Comparison of ENCODE assay signal across 22 cellular contexts in genomic region chr3:194167480-194167862, GRCh38. TPM values are rescaled to one million over a fixed set of nuclear protein-coding genes. Genes with fewer than 3 reads are reported as not detected.
"Had no signal": no experiment of that assay in that cellular context is flagged by ENCODE, and none has a peak within 500 bp of the region (broad histone marks: within the 10 kb centered on the region; RNA-seq: fewer than 3 reads in every experiment).

No MANE protein-coding gene starts in this region.

- H3K27ac Mint-ChIP-seq: activated CD4-positive, alpha-beta memory T cell treated with anti-CD3 and anti-CD28 coated beads for 36 hours; activated naive CD4-positive, alpha-beta T cell treated with anti-CD3 and anti-CD28 coated beads, Interleukin-2, amount 10 ng/mL, durations not matched to agents 7 days and 5 days; activated T-cell treated with anti-CD3 and anti-CD28 coated beads, Interleukin-2, amount 50 U/mL, for 72 hours; immature natural killer cell had no signal

- ATAC-seq: activated T-cell treated with anti-CD3 and anti-CD28 coated beads, Interleukin-2, amount 50 U/mL, for 72 hours; psoas muscle; stimulated activated naive CD8-positive, alpha-beta T cell treated with anti-CD3 and anti-CD28 coated beads, Interleukin-15, Interleukin-2, amounts not matched to agents 100 U/mL and 50 U/mL, for 24 hours had no signal

- H3K4me1 ChIP-seq: psoas muscle, right atrium auricular region had no signal

- H3K4me3 ChIP-seq: body of pancreas, lower lobe of right lung, psoas muscle, right atrium auricular region, upper lobe of right lung had no signal

- H3K27me3 ChIP-seq: body of pancreas, ovary, right atrium auricular region, upper lobe of right lung had no signal

- H3K36me3 ChIP-seq: lower lobe of right lung, ovary, right atrium auricular region, upper lobe of right lung had no signal

- H3K9me3 ChIP-seq: body of pancreas, lower lobe of right lung, ovary, psoas muscle, right atrium auricular region, upper lobe of right lung had no signal

- H3K4me1 Mint-ChIP-seq: immature natural killer cell had no signal

- H3K27ac ChIP-seq: ovary, psoas muscle, right atrium auricular region, upper lobe of right lung had no signal

- H3K9me3 Mint-ChIP-seq: activated CD4-positive, alpha-beta memory T cell treated with anti-CD3 and anti-CD28 coated beads for 36 hours; activated naive CD4-positive, alpha-beta T cell treated with anti-CD3 and anti-CD28 coated beads, Interleukin-2, amount 10 ng/mL, durations not matched to agents 7 days and 5 days; activated T-cell treated with anti-CD3 and anti-CD28 coated beads, Interleukin-2, amount 50 U/mL, for 72 hours; immature natural killer cell had no signal

- DNase-seq: activated CD4-positive, alpha-beta memory T cell treated with anti-CD3 and anti-CD28 coated beads for 36 hours; activated CD4-positive, alpha-beta T cell treated with anti-CD3 and anti-CD28 coated beads for 4 hours; activated CD4-positive, CD25-positive, alpha-beta regulatory T cell; activated effector memory CD4-positive, alpha-beta T cell treated with Interleukin-2 at 50 U/mL for 16 hours; activated naive CD4-positive, alpha-beta T cell treated with anti-CD3 and anti-CD28 coated beads, Interleukin-2, amount 10 ng/mL, durations not matched to agents 7 days and 5 days; activated T-cell treated with anti-CD3 and anti-CD28 coated beads, Interleukin-2, amount 50 U/mL, for 72 hours; anterior cingulate cortex; effector CD4-positive, alpha-beta T cell; erythroblast; foreskin fibroblast; immature natural killer cell; lower lobe of right lung; midbrain; psoas muscle; stimulated activated CD4-positive, alpha-beta T cell treated with anti-CD3 and anti-CD28 coated beads, Interleukin-12 subunit alpha, Interleukin-12 subunit beta, amount 100 ng/mL, for 4 hours; stimulated activated CD4-positive, alpha-beta T cell treated with anti-CD3 and anti-CD28 coated beads, Interleukin-4, amount 100 ng/mL, for 4 hours; stimulated activated naive CD8-positive, alpha-beta T cell treated with anti-CD3 and anti-CD28 coated beads, Interleukin-15, Interleukin-2, amounts not matched to agents 100 U/mL and 50 U/mL, for 24 hours; T-helper 9 cell; upper lobe of right lung had no signal

- H3K4me3 Mint-ChIP-seq: activated CD4-positive, alpha-beta memory T cell treated with anti-CD3 and anti-CD28 coated beads for 36 hours; activated naive CD4-positive, alpha-beta T cell treated with anti-CD3 and anti-CD28 coated beads, Interleukin-2, amount 10 ng/mL, durations not matched to agents 7 days and 5 days; activated T-cell treated with anti-CD3 and anti-CD28 coated beads, Interleukin-2, amount 50 U/mL, for 72 hours; immature natural killer cell had no signal

- H3K36me3 Mint-ChIP-seq: activated CD4-positive, alpha-beta memory T cell treated with anti-CD3 and anti-CD28 coated beads for 36 hours; activated naive CD4-positive, alpha-beta T cell treated with anti-CD3 and anti-CD28 coated beads, Interleukin-2, amount 10 ng/mL, durations not matched to agents 7 days and 5 days; immature natural killer cell had no signal

RNA-seq across cellular contexts. Expression of gene HES1, which starts 31.5 kb away (rescaled TPM):
- polyA plus RNA-seq: immature natural killer cell had no signal
